Comparison of ENCODE assay signal across 25 cellular contexts in genomic region chr2:217655656-217656055, GRCh38.
A peak's percentile ranks its signal among the peaks of the same experiment; 100 is the strongest.
DNase-seq lines count a peak whose midpoint lies in the region; ATAC-seq and TF ChIP-seq lines count a peak whose summit lies in the region.
"Had no signal": no experiment of that assay in that cellular context is flagged by ENCODE, and none has a peak within 500 bp of the region (broad histone marks: within the 10 kb centered on the region; RNA-seq: fewer than 3 reads in every experiment).

No MANE protein-coding gene starts in this region.

- H3K4me3 ChIP-seq in IMR-90 (ENCODE audit: insufficient read depth, low read depth, low read length) (no peak overlapping the region), trophoblast cell (ENCODE audit: low read depth, low read length) (no peak overlapping the region), testis (no peak overlapping the region), H7 (ENCODE audit: insufficient read depth, low read depth, low read length) (no peak overlapping the region)

- no peaks in the 10 kb centered on the region for H3K9me3 Mint-ChIP-seq in progenitor cell of endocrine pancreas (ENCODE audit: low read depth)
- H3K9me3 Mint-ChIP-seq: CD8-positive, alpha-beta memory T cell had no signal

- H3K18ac ChIP-seq in IMR-90 (ENCODE audit: low read depth, low read length): peak overlapping the region; percentile 96
- no peak overlapping the region for H3K18ac ChIP-seq in trophoblast cell (ENCODE audit: low read length)

- TF ChIP-seq RAD21 in IMR-90 (IDR thresholded peaks at IDR 0.05; ENCODE audit: low read length): no peak

- TF ChIP-seq CTCF in IMR-90 (conservative IDR thresholded peaks at IDR 0.05; ENCODE audit: low read depth, low read length) (no peak), testis (IDR thresholded peaks at IDR 0.05) (no peak), progenitor cell of endocrine pancreas (IDR thresholded peaks at IDR 0.05; ENCODE audit: unreplicated experiment) (no peak)

- 0 out of 2 replicates have a peak overlapping the region, but pooled peaks have one; percentile 4 for H3K56ac ChIP-seq in IMR-90 (ENCODE audit: extremely low read depth, insufficient read depth, low read length)

- H3K4me3 Mint-ChIP-seq in progenitor cell of endocrine pancreas (ENCODE audit: low read depth): no peak overlapping the region
- H3K4me3 Mint-ChIP-seq: CD8-positive, alpha-beta memory T cell had no signal

- DNase-seq in IMR-90 (no peak), trophoblast cell (no peak), testis (no peak), UCSD-AML1 (lab: John Stamatoyannopoulos, UW; ENCODE audit: unreplicated experiment) (no peak), left ventricle myocardium superior (no peak), H7 (no peak), progenitor cell of endocrine pancreas (ENCODE audit: low spot score, unreplicated experiment) (no peak)
- DNase-seq: Calu3; CD8-positive, alpha-beta memory T cell; DMS153; GDM1; KBM-7; NCI-H1092 treated with DMSO at 0.1 percent for 48 hours; NCI-H146; NCI-H2029; NCI-H2227 treated with DMSO at 0.1 percent for 48 hours; NCI-H510A; NCI-H774; NK-92 treated with Interleukin-12 subunit alpha and Interleukin-12 subunit beta, amount 100 ng/mL, for 24 hours; SHP77 treated with DMSO at 0.1 percent for 48 hours had no signal

- no peak for ATAC-seq in IMR-90 (ENCODE audit: low read depth)
- no peak for ATAC-seq in left ventricle myocardium superior
- ATAC-seq: HepG2 had no signal

- no peak overlapping the region for H3K9ac ChIP-seq in IMR-90 (ENCODE audit: low read depth, low read length)
- no peak overlapping the region for H3K9ac ChIP-seq in trophoblast cell (ENCODE audit: low read length)

- H2BK5ac ChIP-seq in IMR-90 (ENCODE audit: low read depth, low read length, poor library complexity, severe bottlenecking) (peak overlapping the region; percentile 42), trophoblast cell (ENCODE audit: low read depth, low read length, poor library complexity) (no peak overlapping the region)

- peaks cover 4% of the 10 kb centered on the region for H3K27me3 Mint-ChIP-seq in progenitor cell of endocrine pancreas

- H3K14ac ChIP-seq in IMR-90 (replicated peaks; ENCODE audit: low read depth, low read length) (peak overlapping the region; percentile 26), trophoblast cell (ENCODE audit: low read length) (no peak overlapping the region)

- peak overlapping the region; percentile 50 for H2BK12ac ChIP-seq in trophoblast cell (ENCODE audit: low read length)

- 86% methylated on average over 1 of the region's 1 CpG; no CpG with 5 or more reads in 1 of the 2 experiments for WGBS in IMR-90 (ENCODE audit: extremely low coverage in 2 of 2, insufficient read length in 1 of 2), 2 experiments
- no CpG with 5 or more reads among the region's 1 CpG for WGBS in trophoblast cell (ENCODE audit: extremely low coverage, insufficient coverage, insufficient read length)
- 74 to 82% methylated on average over 1 of the region's 1 CpG for WGBS in testis, 2 donors

- H4K20me1 ChIP-seq in IMR-90 (ENCODE audit: insufficient read depth, low read length): no peaks in the 10 kb centered on the region

- H3K36me3 ChIP-seq in IMR-90 (ENCODE audit: control insufficient read depth, insufficient read depth, low read length): no peaks in the 10 kb centered on the region
- H3K36me3 ChIP-seq in trophoblast cell (ENCODE audit: control insufficient read depth in 1 of 2, insufficient read depth in 2 of 2, low read length in 2 of 2): no peaks in the 10 kb centered on the region
- H3K36me3 ChIP-seq in testis (ENCODE audit: low read depth, missing control alignments): no peaks in the 10 kb centered on the region
- H3K36me3 ChIP-seq in H7 (replicated peaks; ENCODE audit: control insufficient read depth, insufficient read depth, low read length): no peaks in the 10 kb centered on the region

- H2AFZ ChIP-seq in IMR-90 (replicated peaks; ENCODE audit: low read length, poor library complexity): peak overlapping the region; percentile 26
- no peak overlapping the region for H2AFZ ChIP-seq in trophoblast cell (ENCODE audit: insufficient read depth, low read length, poor library complexity)

- H3K4me1 Mint-ChIP-seq in progenitor cell of endocrine pancreas (ENCODE audit: low read depth): peaks cover 6% of the 10 kb centered on the region

- H3K27ac ChIP-seq in IMR-90 (ENCODE audit: insufficient read depth, low read length) (peak overlapping the region; percentile 8; the same call in 1 of the 2 replicates), layer of hippocampus (ENCODE audit: low read depth, low read length) (peak overlapping the region; percentile 32), trophoblast cell (ENCODE audit: low read depth, low read length) (no peak overlapping the region), testis (peak overlapping the region; percentile 40 to 93)
- H3K27ac ChIP-seq: C4-2B, HL-60, RWPE1 had no signal

- H2BK120ac ChIP-seq in IMR-90 (ENCODE audit: low read depth, low read length) (peak overlapping the region; percentile 93), trophoblast cell (ENCODE audit: insufficient read depth, low read length, poor library complexity) (no peak overlapping the region)

- H3K9me1 ChIP-seq in IMR-90 (ENCODE audit: insufficient read depth, low read length): peaks cover 9% of the 10 kb centered on the region

- H3K27me3 ChIP-seq in IMR-90 (ENCODE audit: control insufficient read depth, insufficient read depth, low read length) (no peaks in the 10 kb centered on the region), layer of hippocampus (ENCODE audit: control insufficient read depth, insufficient read depth, low read length) (no peaks in the 10 kb centered on the region), trophoblast cell (ENCODE audit: insufficient read depth, low read length) (no peaks in the 10 kb centered on the region), testis (no peaks in the 10 kb centered on the region), H7 (ENCODE audit: control insufficient read depth, insufficient read depth, low read length) (no peaks in the 10 kb centered on the region)

- POLR2A ChIA-PET in IMR-90 (lab: Charles Lee; ENCODE audit: unreplicated experiment): no interaction called here

- H4K8ac ChIP-seq in IMR-90 (ENCODE audit: low read depth in 2 of 2, low read length in 2 of 2): peak overlapping the region; percentile 30 to 70; a peak in 3 of 4 replicates
- peak overlapping the region; percentile 23 for H4K8ac ChIP-seq in trophoblast cell (ENCODE audit: low read depth, low read length)

- H3K4me2 ChIP-seq in IMR-90 (ENCODE audit: low read depth, low read length): no peak overlapping the region
- H3K4me2 ChIP-seq in trophoblast cell (ENCODE audit: low read length): no peak overlapping the region

- peak overlapping the region; percentile 86; the same call in 2 of the 3 replicates for H2BK15ac ChIP-seq in IMR-90 (ENCODE audit: low read depth, low read length)

- dilution Hi-C loops in IMR-90 (cut with HindIII; ENCODE audit: low sequenced_read_pairs, unreplicated experiment): no loop called here

- TF ChIP-seq POLR2A in IMR-90 (IDR thresholded peaks at IDR 0.05; ENCODE audit: low read depth, low read length) (no peak), testis (IDR thresholded peaks at IDR 0.05) (no peak)

- BruUV-seq in IMR-90 (replicated peaks; lab: Mats Ljungman, UMichigan): no TSS peak

- H3K23ac ChIP-seq in IMR-90 (ENCODE audit: low read depth, low read length) (peak overlapping the region; percentile 45), trophoblast cell (ENCODE audit: low read length) (no peak overlapping the region)

- H4K91ac ChIP-seq in IMR-90 (ENCODE audit: insufficient read depth, low read depth, low read length) (peak overlapping the region; percentile 81), trophoblast cell (ENCODE audit: low read depth, low read length) (no peak overlapping the region)

- H3K79me1 ChIP-seq in IMR-90 (ENCODE audit: low read depth in 1 of 2, low read length in 2 of 2): no peaks in the 10 kb centered on the region
- H3K79me1 ChIP-seq in trophoblast cell (ENCODE audit: low read length): peaks cover 2% of the 10 kb centered on the region

- peak overlapping the region; percentile 80 for H3K4ac ChIP-seq in IMR-90 (ENCODE audit: low read depth, low read length)
- no peak overlapping the region for H3K4ac ChIP-seq in trophoblast cell (ENCODE audit: low read depth, low read length)

- peak overlapping the region; percentile 58 for H4K5ac ChIP-seq in IMR-90 (ENCODE audit: low read depth, low read length)

- H3K36me3 Mint-ChIP-seq in progenitor cell of endocrine pancreas (ENCODE audit: insufficient read depth): no peaks in the 10 kb centered on the region
- H3K36me3 Mint-ChIP-seq: CD8-positive, alpha-beta memory T cell had no signal

- no peak overlapping the region for H3K27ac Mint-ChIP-seq in progenitor cell of endocrine pancreas
- H3K27ac Mint-ChIP-seq: CD8-positive, alpha-beta memory T cell had no signal

- H2AK9ac ChIP-seq in IMR-90 (replicated peaks; ENCODE audit: low read depth, low read length, poor library complexity): peak overlapping the region; percentile 83

- H3K4me1 ChIP-seq in IMR-90 (ENCODE audit: control insufficient read depth, insufficient read depth, low read length): peaks cover 18% of the 10 kb centered on the region
- peaks cover 8 to 12% of the 10 kb centered on the region in 2 experiments for H3K4me1 ChIP-seq in trophoblast cell (ENCODE audit: control insufficient read depth in 1 of 2, insufficient read depth in 2 of 2, low read length in 2 of 2)
- H3K4me1 ChIP-seq in testis: peaks cover 33% of the 10 kb centered on the region

- no peaks in the 10 kb centered on the region for H3K79me2 ChIP-seq in trophoblast cell (ENCODE audit: control insufficient read depth, insufficient read depth, low read length, poor library complexity)

- H2BK20ac ChIP-seq in IMR-90 (ENCODE audit: low read depth, low read length): peak overlapping the region; percentile 93

- in situ Hi-C loops in IMR-90 (cut with MboI; ENCODE audit: low sequenced_read_pairs): no loop called here

- intact Hi-C loops in IMR-90 (cut with micrococcal nuclease): no loop called here
- intact Hi-C loops in testis (cut with DNase I; ENCODE audit: low total_unique reads): no loop called here
- intact Hi-C loops in left ventricle myocardium superior (cut with micrococcal nuclease): no loop called here

- H3K9me3 ChIP-seq in IMR-90 (ENCODE audit: control insufficient read depth, insufficient read depth, low read length): no peaks in the 10 kb centered on the region
- no peaks in the 10 kb centered on the region for H3K9me3 ChIP-seq in trophoblast cell (ENCODE audit: insufficient read depth, low read depth, low read length)
- H3K9me3 ChIP-seq in testis: no peaks in the 10 kb centered on the region

- H2AK5ac ChIP-seq in IMR-90 (ENCODE audit: low read depth, low read length) (peak overlapping the region; percentile 25), trophoblast cell (ENCODE audit: low read length) (no peak overlapping the region)

- no peak overlapping the region for H4K12ac ChIP-seq in trophoblast cell (ENCODE audit: low read depth, low read length)

- CTCF ChIA-PET in IMR-90 (lab: Yijun Ruan, JAX): interaction anchor here (1.5 kb wide), 1 partner anchor 58 kb away, joined by 6 read pairs; no protein-coding TSS in a partner anchor

TF ChIP-seq in IMR-90, 13 proteins besides CTCF, POLR2A, EP300 and RAD21 (continues in another document):
- TF ChIP-seq MXI1 (IDR thresholded peaks at IDR 0.05; ENCODE audit: borderline replicate concordance, low read depth, low read length) (no peak), RCOR1 (IDR thresholded peaks at IDR 0.05; ENCODE audit: insufficient replicate concordance, low read length) (no peak), MAZ (IDR thresholded peaks at IDR 0.05; ENCODE audit: borderline replicate concordance, low read depth, low read length) (no peak)
